1 cellular context compared by ENCODE assay signal in genomic region chr7:29394321-29394720, GRCh38.
TF ChIP-seq lines count a peak whose summit lies in the region.

No MANE protein-coding gene starts in this region.

TF ChIP-seq in H1, 55 proteins besides CTCF, POLR2A, EP300 and RAD21 (continued from another document):
- TF ChIP-seq, protein P1, sequence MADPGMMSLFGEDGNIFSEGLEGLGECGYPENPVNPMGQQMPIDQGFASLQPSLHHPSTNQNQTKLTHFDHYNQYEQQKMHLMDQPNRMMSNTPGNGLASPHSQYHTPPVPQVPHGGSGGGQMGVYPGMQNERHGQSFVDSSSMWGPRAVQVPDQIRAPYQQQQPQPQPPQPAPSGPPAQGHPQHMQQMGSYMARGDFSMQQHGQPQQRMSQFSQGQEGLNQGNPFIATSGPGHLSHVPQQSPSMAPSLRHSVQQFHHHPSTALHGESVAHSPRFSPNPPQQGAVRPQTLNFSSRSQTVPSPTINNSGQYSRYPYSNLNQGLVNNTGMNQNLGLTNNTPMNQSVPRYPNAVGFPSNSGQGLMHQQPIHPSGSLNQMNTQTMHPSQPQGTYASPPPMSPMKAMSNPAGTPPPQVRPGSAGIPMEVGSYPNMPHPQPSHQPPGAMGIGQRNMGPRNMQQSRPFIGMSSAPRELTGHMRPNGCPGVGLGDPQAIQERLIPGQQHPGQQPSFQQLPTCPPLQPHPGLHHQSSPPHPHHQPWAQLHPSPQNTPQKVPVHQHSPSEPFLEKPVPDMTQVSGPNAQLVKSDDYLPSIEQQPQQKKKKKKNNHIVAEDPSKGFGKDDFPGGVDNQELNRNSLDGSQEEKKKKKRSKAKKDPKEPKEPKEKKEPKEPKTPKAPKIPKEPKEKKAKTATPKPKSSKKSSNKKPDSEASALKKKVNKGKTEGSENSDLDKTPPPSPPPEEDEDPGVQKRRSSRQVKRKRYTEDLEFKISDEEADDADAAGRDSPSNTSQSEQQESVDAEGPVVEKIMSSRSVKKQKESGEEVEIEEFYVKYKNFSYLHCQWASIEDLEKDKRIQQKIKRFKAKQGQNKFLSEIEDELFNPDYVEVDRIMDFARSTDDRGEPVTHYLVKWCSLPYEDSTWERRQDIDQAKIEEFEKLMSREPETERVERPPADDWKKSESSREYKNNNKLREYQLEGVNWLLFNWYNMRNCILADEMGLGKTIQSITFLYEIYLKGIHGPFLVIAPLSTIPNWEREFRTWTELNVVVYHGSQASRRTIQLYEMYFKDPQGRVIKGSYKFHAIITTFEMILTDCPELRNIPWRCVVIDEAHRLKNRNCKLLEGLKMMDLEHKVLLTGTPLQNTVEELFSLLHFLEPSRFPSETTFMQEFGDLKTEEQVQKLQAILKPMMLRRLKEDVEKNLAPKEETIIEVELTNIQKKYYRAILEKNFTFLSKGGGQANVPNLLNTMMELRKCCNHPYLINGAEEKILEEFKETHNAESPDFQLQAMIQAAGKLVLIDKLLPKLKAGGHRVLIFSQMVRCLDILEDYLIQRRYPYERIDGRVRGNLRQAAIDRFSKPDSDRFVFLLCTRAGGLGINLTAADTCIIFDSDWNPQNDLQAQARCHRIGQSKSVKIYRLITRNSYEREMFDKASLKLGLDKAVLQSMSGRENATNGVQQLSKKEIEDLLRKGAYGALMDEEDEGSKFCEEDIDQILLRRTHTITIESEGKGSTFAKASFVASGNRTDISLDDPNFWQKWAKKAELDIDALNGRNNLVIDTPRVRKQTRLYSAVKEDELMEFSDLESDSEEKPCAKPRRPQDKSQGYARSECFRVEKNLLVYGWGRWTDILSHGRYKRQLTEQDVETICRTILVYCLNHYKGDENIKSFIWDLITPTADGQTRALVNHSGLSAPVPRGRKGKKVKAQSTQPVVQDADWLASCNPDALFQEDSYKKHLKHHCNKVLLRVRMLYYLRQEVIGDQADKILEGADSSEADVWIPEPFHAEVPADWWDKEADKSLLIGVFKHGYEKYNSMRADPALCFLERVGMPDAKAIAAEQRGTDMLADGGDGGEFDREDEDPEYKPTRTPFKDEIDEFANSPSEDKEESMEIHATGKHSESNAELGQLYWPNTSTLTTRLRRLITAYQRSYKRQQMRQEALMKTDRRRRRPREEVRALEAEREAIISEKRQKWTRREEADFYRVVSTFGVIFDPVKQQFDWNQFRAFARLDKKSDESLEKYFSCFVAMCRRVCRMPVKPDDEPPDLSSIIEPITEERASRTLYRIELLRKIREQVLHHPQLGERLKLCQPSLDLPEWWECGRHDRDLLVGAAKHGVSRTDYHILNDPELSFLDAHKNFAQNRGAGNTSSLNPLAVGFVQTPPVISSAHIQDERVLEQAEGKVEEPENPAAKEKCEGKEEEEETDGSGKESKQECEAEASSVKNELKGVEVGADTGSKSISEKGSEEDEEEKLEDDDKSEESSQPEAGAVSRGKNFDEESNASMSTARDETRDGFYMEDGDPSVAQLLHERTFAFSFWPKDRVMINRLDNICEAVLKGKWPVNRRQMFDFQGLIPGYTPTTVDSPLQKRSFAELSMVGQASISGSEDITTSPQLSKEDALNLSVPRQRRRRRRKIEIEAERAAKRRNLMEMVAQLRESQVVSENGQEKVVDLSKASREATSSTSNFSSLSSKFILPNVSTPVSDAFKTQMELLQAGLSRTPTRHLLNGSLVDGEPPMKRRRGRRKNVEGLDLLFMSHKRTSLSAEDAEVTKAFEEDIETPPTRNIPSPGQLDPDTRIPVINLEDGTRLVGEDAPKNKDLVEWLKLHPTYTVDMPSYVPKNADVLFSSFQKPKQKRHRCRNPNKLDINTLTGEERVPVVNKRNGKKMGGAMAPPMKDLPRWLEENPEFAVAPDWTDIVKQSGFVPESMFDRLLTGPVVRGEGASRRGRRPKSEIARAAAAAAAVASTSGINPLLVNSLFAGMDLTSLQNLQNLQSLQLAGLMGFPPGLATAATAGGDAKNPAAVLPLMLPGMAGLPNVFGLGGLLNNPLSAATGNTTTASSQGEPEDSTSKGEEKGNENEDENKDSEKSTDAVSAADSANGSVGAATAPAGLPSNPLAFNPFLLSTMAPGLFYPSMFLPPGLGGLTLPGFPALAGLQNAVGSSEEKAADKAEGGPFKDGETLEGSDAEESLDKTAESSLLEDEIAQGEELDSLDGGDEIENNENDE (IDR thresholded peaks at IDR 0.05; ENCODE audit: insufficient replicate concordance, low read length): no peak
- TF ChIP-seq RFX5 (IDR thresholded peaks at IDR 0.05; ENCODE audit: borderline replicate concordance, low read depth, low read length): no peak
- TF ChIP-seq KDM4A (IDR thresholded peaks at IDR 0.05; ENCODE audit: low read depth, low read length, severe bottlenecking): no peak
- TF ChIP-seq KDM5A (IDR thresholded peaks at IDR 0.05; ENCODE audit: low read length): no peak
- no peak for TF ChIP-seq TAF7 (optimal IDR thresholded peaks at IDR 0.05; ENCODE audit: borderline replicate concordance, low read depth, low read length)
- TF ChIP-seq KDM1A (IDR thresholded peaks at IDR 0.05; ENCODE audit: borderline replicate concordance, low read length): no peak
- no peak for TF ChIP-seq CHD2 (IDR thresholded peaks at IDR 0.05; ENCODE audit: low read length)
- TF ChIP-seq SIN3A (conservative IDR thresholded peaks at IDR 0.05 in 1 of 2, IDR thresholded peaks at IDR 0.05 in 1 of 2; ENCODE audit: low read depth in 1 of 2, low read length in 2 of 2): no peak
- TF ChIP-seq SP1 (IDR thresholded peaks at IDR 0.05; ENCODE audit: low read depth, low read length): no peak
- no peak for TF ChIP-seq TBP (IDR thresholded peaks at IDR 0.05; ENCODE audit: low read depth, low read length)
- TF ChIP-seq HDAC2 (IDR thresholded peaks at IDR 0.05; ENCODE audit: borderline replicate concordance in 1 of 2, low read depth in 2 of 2, low read length in 2 of 2): no peak
- TF ChIP-seq BACH1 (IDR thresholded peaks at IDR 0.05; ENCODE audit: low read length): no peak
- TF ChIP-seq RXRA (IDR thresholded peaks at IDR 0.05; ENCODE audit: insufficient read depth, low read depth, low read length): no peak
- TF ChIP-seq NANOG (IDR thresholded peaks at IDR 0.05; ENCODE audit: insufficient read depth, low read depth, low read length, poor library complexity, severe bottlenecking): no peak
- TF ChIP-seq CEBPB (IDR thresholded peaks at IDR 0.05; ENCODE audit: low read depth, low read length): no peak
- TF ChIP-seq USF2 (IDR thresholded peaks at IDR 0.05; ENCODE audit: low read length): no peak
